In genomic region chr6:26299286-26300042, GRCh38 we compare ENCODE assay signal across 2 cellular contexts.
TF ChIP-seq lines count a peak whose summit lies in the region.

No MANE protein-coding gene starts in this region.

TF ChIP-seq in HepG2, 621 proteins besides CTCF, POLR2A, EP300 and RAD21 (continued from another document):
- TF ChIP-seq PATZ1 (CRISPR knock-in tag; IDR thresholded peaks at IDR 0.05) (peak; percentile 67), ZBTB4 (CRISPR knock-in tag; IDR thresholded peaks at IDR 0.05; ENCODE audit: borderline replicate concordance) (no peak)

TF ChIP-seq in WTC11, 78 proteins besides CTCF, POLR2A, EP300 and RAD21 (continued from another document):
- TF ChIP-seq ESRRA (CRISPR knock-in tag; IDR thresholded peaks at IDR 0.05; ENCODE audit: borderline replicate concordance) (no peak), IRF1 (CRISPR knock-in tag; IDR thresholded peaks at IDR 0.05) (no peak), ZNF396 (CRISPR knock-in tag; IDR thresholded peaks at IDR 0.05; ENCODE audit: borderline replicate concordance) (no peak)
